In the genomic region with DNA sequence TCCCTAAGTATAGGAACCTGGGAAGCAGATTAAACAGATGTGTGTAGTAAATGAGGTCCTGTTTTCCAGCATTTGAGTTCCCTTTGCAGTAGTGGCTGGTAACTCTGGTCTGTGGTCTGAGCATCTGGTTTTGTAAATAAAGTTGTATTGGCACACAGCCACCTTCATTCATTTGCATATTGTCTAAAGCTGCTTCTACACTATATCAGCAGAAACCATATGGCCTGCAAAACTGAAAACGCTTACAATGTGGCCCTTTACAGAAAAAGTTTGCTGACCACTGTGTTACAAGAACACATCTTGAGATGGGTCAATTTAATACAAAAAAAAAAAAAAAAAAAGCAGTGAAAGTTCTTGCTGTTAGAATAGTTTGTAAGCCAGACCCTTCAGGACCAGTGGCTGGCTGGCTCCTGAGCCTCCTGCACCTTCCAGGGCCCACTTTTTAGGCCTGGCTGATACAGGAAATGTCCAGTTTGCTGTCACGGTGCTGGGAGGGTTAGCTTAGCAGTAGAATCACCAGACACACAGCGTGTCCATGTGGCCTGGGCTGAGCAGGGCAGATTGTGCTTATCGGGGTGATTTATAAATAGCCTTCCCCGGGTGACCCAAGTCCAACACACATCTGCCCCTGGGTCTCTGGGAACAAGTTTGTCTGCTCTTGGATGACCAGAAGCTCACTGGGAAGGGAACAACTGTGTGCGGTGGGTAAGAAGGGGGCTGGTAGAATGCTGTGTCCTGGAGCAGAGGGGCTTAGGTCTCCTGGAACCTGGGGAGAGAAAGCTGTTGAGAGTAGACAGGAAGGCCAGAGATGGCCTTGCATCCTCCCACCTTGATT, we compare ENCODE assay signal across 9 cellular contexts. TPM values are rescaled to one million over a fixed set of nuclear protein-coding genes. Genes with fewer than 3 reads are reported as not detected.
DNase-seq lines count a peak whose midpoint lies in the region; ATAC-seq and TF ChIP-seq lines count a peak whose summit lies in the region.
"Had no signal": no experiment of that assay in that cellular context is flagged by ENCODE, and none has a peak within 500 bp of the region (broad histone marks: within the 10 kb centered on the region; RNA-seq: fewer than 3 reads in every experiment).

No MANE protein-coding gene starts in this region.

- intact Hi-C loops in gastrocnemius medialis (cut with DNase I; ENCODE audit: low total_unique reads) = loop anchor here (5.0 kb wide), 1 partner anchor 83 kb away; no protein-coding TSS in a partner anchor

- peak overlapping the region; percentile 95 to 100 (median 96) for H3K27ac ChIP-seq in gastrocnemius medialis

- no peak overlapping the region for H3K4me3 ChIP-seq in astrocyte of the cerebellum (ENCODE audit: low read depth, low read length)
- H3K4me3 ChIP-seq in gastrocnemius medialis = peak overlapping the region; percentile 55 to 72 (median 66)

- in situ Hi-C loops in astrocyte of the cerebellum (cut with HindIII; ENCODE audit: low sequenced_read_pairs) (no loop called here), gastrocnemius medialis (cut with MboI; ENCODE audit: low sequenced_read_pairs in 4 of 4) (no loop called here)

- H3K4me1 ChIP-seq in gastrocnemius medialis = peaks cover 85% of the 10 kb centered on the region in 2 donors

- DNase-seq in astrocyte of the cerebellum (ENCODE audit: low read depth) = peak; percentile 8
- peak; percentile 88 to 89 for DNase-seq in gastrocnemius medialis
- no peak for DNase-seq in activated CD4-positive, alpha-beta T cell treated with anti-CD3 and anti-CD28 coated beads for 1 hour
- no peak for DNase-seq in occipital lobe (lab: John Stamatoyannopoulos, UW)
- no peak for DNase-seq in activated CD4-positive, CD25-positive, alpha-beta regulatory T cell (lab: John Stamatoyannopoulos, UW)
- DNase-seq in NCI-H2081 treated with DMSO at 0.1 percent for 48 hours (lab: John Stamatoyannopoulos, UW) = no peak
- DNase-seq: caudate nucleus had no signal

- H3K36me3 ChIP-seq in gastrocnemius medialis = no peaks in the 10 kb centered on the region

- TF ChIP-seq CTCF in astrocyte of the cerebellum (IDR thresholded peaks at IDR 0.05; ENCODE audit: low read depth, low read length, missing control alignments) (no peak), gastrocnemius medialis (IDR thresholded peaks at IDR 0.05 in 4 of 5, conservative IDR thresholded peaks at IDR 0.05 in 1 of 5) (peak in 1 of 5 experiments; percentile 20)

- H3K9me3 ChIP-seq in gastrocnemius medialis = no peaks in the 10 kb centered on the region

- no peaks in the 10 kb centered on the region for H3K27me3 ChIP-seq in gastrocnemius medialis

- peak; percentile 74 for ATAC-seq in GM19455 (IDR thresholded peaks at IDR 0.05; ENCODE audit: unreplicated experiment)
- peak; percentile 62 for ATAC-seq in HG03108 (IDR thresholded peaks at IDR 0.05; ENCODE audit: unreplicated experiment)
- peak; percentile 43 to 51 for ATAC-seq in gastrocnemius medialis

- TF ChIP-seq POLR2A in gastrocnemius medialis (IDR thresholded peaks at IDR 0.05) = peak; percentile 56 to 71

RNA-seq across cellular contexts. Expression of gene C10orf71, which starts 1.4 kb away (rescaled TPM):
- total RNA-seq in gastrocnemius medialis = 100 to 1,000 TPM in 1 of 4 donors, 10 to 100 TPM in 3; 26.5 to 208 (median 69.6) TPM
- not detected for total RNA-seq in occipital lobe

Comparison
In these comparisons a context has a peak if more than half of its experiments do, and no peak if none do; other contexts are left out.
1. DNase-seq: peak in astrocyte of the cerebellum (single experiment) and gastrocnemius medialis (2 of 2); none in activated CD4-positive, alpha-beta T cell treated with anti-CD3 and anti-CD28 coated beads for 1 hour (single experiment), occipital lobe (single experiment), activated CD4-positive, CD25-positive, alpha-beta regulatory T cell (0 of 4) and NCI-H2081 treated with DMSO at 0.1 percent for 48 hours (single experiment).
2. RNA of gene C10orf71, which starts 1.4 kb away (total RNA-seq): 26.5 to 208 TPM in gastrocnemius medialis; not detected in occipital lobe (single experiment); every median in the first group is over 10 times any median in the second.
3. Peak in every context shown above with its lines, with median percentiles within 50 percentile points of each other: ATAC-seq.